In genomic region chr7:39271386-39271785, GRCh38 we compare ENCODE assay signal across 9 cellular contexts.
DNase-seq lines count a peak whose midpoint lies in the region; ATAC-seq and TF ChIP-seq lines count a peak whose summit lies in the region.
"Had no signal": no experiment of that assay in that cellular context is flagged by ENCODE, and none has a peak within 500 bp of the region (broad histone marks: within the 10 kb centered on the region; RNA-seq: fewer than 3 reads in every experiment).

No MANE protein-coding gene starts in this region.

- no peaks in the 10 kb centered on the region for H3K36me3 ChIP-seq in GM23338 (ENCODE audit: insufficient read depth)

- TF ChIP-seq CTCF in GM23338 (conservative IDR thresholded peaks at IDR 0.05; ENCODE audit: low read depth in 2 of 2) (no peak), foreskin fibroblast (IDR thresholded peaks at IDR 0.05; ENCODE audit: low read depth, low read length) (no peak)

- H3K4me3 Mint-ChIP-seq in GM23338 = no peak overlapping the region

- H3K27ac ChIP-seq in GM23338 (ENCODE audit: low read depth) = no peak overlapping the region

- H3F3A ChIP-seq in GM23338 (replicated peaks; ENCODE audit: low read depth) = no peaks in the 10 kb centered on the region

- DNase-seq in GM23338 (ENCODE audit: low spot score) (peak; percentile 15), NCI-H524 (lab: John Stamatoyannopoulos, UW) (peak; percentile 65 to 93), fibroblast of peridontal ligament (ENCODE audit: extremely low read depth) (peak; percentile 4), renal cortical epithelial cell (ENCODE audit: low read depth) (peak; percentile 58), NCI-H128 (lab: John Stamatoyannopoulos, UW; ENCODE audit: unreplicated experiment) (no peak), foreskin fibroblast (no peak)
- DNase-seq: Karpas-422 had no signal

- no peaks in the 10 kb centered on the region for H3K9me2 ChIP-seq in GM23338 (ENCODE audit: insufficient read depth)

- no peaks in the 10 kb centered on the region for H3K79me2 ChIP-seq in GM23338 (replicated peaks; ENCODE audit: insufficient read depth)

- no peaks in the 10 kb centered on the region for H3K27me3 ChIP-seq in GM23338 (ENCODE audit: insufficient read depth)

- H3K4me1 Mint-ChIP-seq in GM23338 = peaks cover 24% of the 10 kb centered on the region; the same call in 2 of the 3 replicates

- H3K36me3 Mint-ChIP-seq in GM23338 (ENCODE audit: low read depth) = no peaks in the 10 kb centered on the region

- no peaks in the 10 kb centered on the region for H4K20me1 ChIP-seq in GM23338 (replicated peaks; ENCODE audit: insufficient read depth)

- H3K27me3 Mint-ChIP-seq in GM23338 (ENCODE audit: insufficient read depth, low read depth, poor library complexity) = peaks cover 4% of the 10 kb centered on the region

- ATAC-seq in GM23338 (peak; percentile 94), HG03457 (IDR thresholded peaks at IDR 0.05; ENCODE audit: unreplicated experiment) (no peak), HG03460 (IDR thresholded peaks at IDR 0.05; ENCODE audit: unreplicated experiment) (no peak)

- H3K4me1 ChIP-seq in GM23338 (ENCODE audit: insufficient read depth) = peaks cover 14% of the 10 kb centered on the region; the same call in 1 of the 2 replicates

- H3K9me3 Mint-ChIP-seq in GM23338 = no peaks in the 10 kb centered on the region

- no peak overlapping the region for H2AFZ ChIP-seq in GM23338

- peak overlapping the region; percentile 81 for H3K27ac Mint-ChIP-seq in GM23338

- 0 out of 2 replicates have a peak overlapping the region, but pooled peaks have one; percentile 11 for H3K4me2 ChIP-seq in GM23338

- H3K4me3 ChIP-seq in GM23338 = no peak overlapping the region
- H3K4me3 ChIP-seq in foreskin fibroblast (ENCODE audit: low read depth in 1 of 2, low read length in 2 of 2) = no peak overlapping the region

TF ChIP-seq in GM23338, 12 proteins besides CTCF, POLR2A, EP300 and RAD21:
- TF ChIP-seq STAT1 (IDR thresholded peaks at IDR 0.05; ENCODE audit: unreplicated experiment) (no peak), ZNF114 (CRISPR knock-in tag; IDR thresholded peaks at IDR 0.05) (no peak), JUNB (IDR thresholded peaks at IDR 0.05; ENCODE audit: unreplicated experiment) (no peak), EZH2phosphoT487 (IDR thresholded peaks at IDR 0.05; ENCODE audit: unreplicated experiment) (no peak), EZH2 (IDR thresholded peaks at IDR 0.05; ENCODE audit: low read depth, unreplicated experiment) (no peak), ZNF331 (CRISPR knock-in tag; IDR thresholded peaks at IDR 0.05; ENCODE audit: low read depth) (no peak), REST (IDR thresholded peaks at IDR 0.05; ENCODE audit: unreplicated experiment) (no peak)

Comparison
In these comparisons a context has a peak if more than half of its experiments do, and no peak if none do; other contexts are left out.
1. DNase-seq: peak in GM23338 (single experiment), NCI-H524 (2 of 2), fibroblast of peridontal ligament (single experiment) and renal cortical epithelial cell (single experiment); none in NCI-H128 (single experiment) and foreskin fibroblast (0 of 2).